ENCODE assay signal across 1 cellular context in the genomic region with DNA sequence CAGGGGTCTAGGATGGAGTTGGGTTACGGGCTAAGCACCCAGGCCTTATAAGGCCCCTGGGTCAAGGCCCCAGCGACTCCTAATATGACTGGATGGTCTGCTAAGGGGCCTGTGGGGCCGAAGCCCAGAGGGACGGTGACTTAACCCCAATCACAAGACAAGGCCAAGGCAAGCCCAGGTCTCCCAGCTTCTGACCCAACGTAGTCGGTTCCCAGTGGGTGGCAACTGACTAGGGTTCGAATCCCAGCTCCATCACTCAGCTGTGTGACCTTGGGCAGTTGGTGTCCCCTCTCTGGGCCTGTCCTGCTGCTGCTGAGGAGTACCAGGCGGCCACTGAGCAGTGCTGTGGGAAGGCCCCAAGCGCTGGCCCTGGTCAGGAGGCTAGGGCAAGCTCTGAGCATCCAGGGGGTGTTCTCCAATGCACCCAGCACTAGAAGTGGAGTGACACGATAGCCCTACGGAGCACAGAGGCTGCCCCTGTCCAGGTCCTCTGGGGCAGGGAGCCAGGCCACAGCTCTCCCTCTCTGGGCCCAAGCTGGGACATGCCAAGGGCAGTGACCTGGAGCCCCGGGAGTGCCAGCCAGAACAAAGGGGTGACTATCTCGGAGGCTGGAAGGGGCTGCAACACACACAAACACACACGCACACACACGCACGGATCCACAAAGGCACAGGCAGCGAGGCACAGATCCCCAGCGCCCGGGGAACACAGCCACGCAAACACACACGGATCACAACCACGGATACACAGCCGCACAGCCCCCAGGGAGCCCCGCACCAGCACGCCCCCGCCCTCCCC.
TF ChIP-seq lines count a peak whose summit lies in the region.

No MANE protein-coding gene starts in this region.

TF ChIP-seq in GM12878, 131 proteins besides CTCF, POLR2A, EP300 and RAD21:
- TF ChIP-seq, protein P1, sequence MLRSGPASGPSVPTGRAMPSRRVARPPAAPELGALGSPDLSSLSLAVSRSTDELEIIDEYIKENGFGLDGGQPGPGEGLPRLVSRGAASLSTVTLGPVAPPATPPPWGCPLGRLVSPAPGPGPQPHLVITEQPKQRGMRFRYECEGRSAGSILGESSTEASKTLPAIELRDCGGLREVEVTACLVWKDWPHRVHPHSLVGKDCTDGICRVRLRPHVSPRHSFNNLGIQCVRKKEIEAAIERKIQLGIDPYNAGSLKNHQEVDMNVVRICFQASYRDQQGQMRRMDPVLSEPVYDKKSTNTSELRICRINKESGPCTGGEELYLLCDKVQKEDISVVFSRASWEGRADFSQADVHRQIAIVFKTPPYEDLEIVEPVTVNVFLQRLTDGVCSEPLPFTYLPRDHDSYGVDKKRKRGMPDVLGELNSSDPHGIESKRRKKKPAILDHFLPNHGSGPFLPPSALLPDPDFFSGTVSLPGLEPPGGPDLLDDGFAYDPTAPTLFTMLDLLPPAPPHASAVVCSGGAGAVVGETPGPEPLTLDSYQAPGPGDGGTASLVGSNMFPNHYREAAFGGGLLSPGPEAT (IDR thresholded peaks at IDR 0.05; ENCODE audit: low read depth): no peak
- TF ChIP-seq SP1 (IDR thresholded peaks at IDR 0.05; ENCODE audit: low read depth, low read length) (no peak), FOXM1 (IDR thresholded peaks at IDR 0.05; ENCODE audit: low read depth, low read length) (no peak), PAX8 (IDR thresholded peaks at IDR 0.05) (no peak), ZNF384 (IDR thresholded peaks at IDR 0.05; ENCODE audit: borderline replicate concordance, low read depth, low read length) (no peak), BRCA1 (IDR thresholded peaks at IDR 0.05; ENCODE audit: low read depth, low read length) (no peak), FOS (IDR thresholded peaks at IDR 0.05; ENCODE audit: borderline replicate concordance, extremely low read depth, insufficient read length) (no peak)
